8 cellular contexts compared by ENCODE assay signal in the genomic region with DNA sequence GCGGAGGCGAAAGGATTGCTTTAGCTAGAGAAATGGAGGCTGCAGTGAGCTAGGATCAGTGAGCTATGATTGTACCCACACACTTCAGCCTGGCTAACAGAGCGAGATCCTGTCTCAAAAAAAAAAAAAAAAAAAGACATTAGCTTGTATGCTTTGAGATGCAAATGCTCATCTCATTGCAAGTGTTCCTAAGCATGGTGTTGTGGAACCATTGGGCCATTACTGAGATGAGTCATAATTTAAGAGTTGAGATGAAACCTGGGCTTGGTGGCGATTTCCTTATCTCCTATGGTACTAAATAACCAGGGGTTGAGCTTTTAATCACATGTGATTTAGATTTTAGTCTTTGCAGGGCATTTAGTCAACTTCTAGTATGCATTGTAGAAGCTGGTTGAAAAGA. TPM values are rescaled to one million over a fixed set of nuclear protein-coding genes. Genes with fewer than 3 reads are reported as not detected.
A peak's percentile ranks its signal among the peaks of the same experiment; 100 is the strongest.
DNase-seq lines count a peak whose midpoint lies in the region; ATAC-seq and TF ChIP-seq lines count a peak whose summit lies in the region.

No MANE protein-coding gene starts in this region.

- H3K9me3 ChIP-seq in HUES48 (ENCODE audit: control insufficient read depth, insufficient read depth, low read length): no peaks in the 10 kb centered on the region

- TF ChIP-seq CTCF in fibroblast of pulmonary artery (IDR thresholded peaks at IDR 0.05; ENCODE audit: low read length, missing control alignments): no peak

- DNase-seq in DMS53 treated with DMSO at 0.1 percent for 48 hours (lab: John Stamatoyannopoulos, UW; ENCODE audit: unreplicated experiment): peak; percentile 38
- DNase-seq in fibroblast of pulmonary artery (ENCODE audit: low read depth): no peak
- DNase-seq in A172 (ENCODE audit: low spot score): no peak
- DNase-seq in D341Med (ENCODE audit: low spot score): no peak
- DNase-seq in activated naive CD4-positive, alpha-beta T cell treated with anti-CD3 and anti-CD28 coated beads, Interleukin-2, amount 50 U/mL, for 16 hours: no peak
- DNase-seq in NCI-H2171 (lab: John Stamatoyannopoulos, UW): no peak

- ATAC-seq in GM19468 (IDR thresholded peaks at IDR 0.05; ENCODE audit: extremely low read depth, unreplicated experiment): peak; percentile 20

- 0 out of 2 replicates have a peak, but pooled peaks cover 6% of the 10 kb centered on the region for H3K36me3 ChIP-seq in HUES48 (ENCODE audit: control insufficient read depth, insufficient read depth, low read length)

- H3K27me3 ChIP-seq in HUES48 (ENCODE audit: control insufficient read depth, insufficient read depth, low read length): peaks cover 9% of the 10 kb centered on the region; the same call in 1 of the 2 replicates

- no peak overlapping the region for H3K9ac ChIP-seq in HUES48 (ENCODE audit: low read depth, low read length)

- H3K27ac ChIP-seq in HUES48 (ENCODE audit: low read depth, low read length): no peak overlapping the region

- H3K4me3 ChIP-seq in HUES48 (ENCODE audit: low read depth, low read length) (0 out of 2 replicates have a peak overlapping the region, but pooled peaks have one; percentile 7), fibroblast of pulmonary artery (replicated peaks; ENCODE audit: low read depth, low read length) (peak overlapping the region; percentile 2)

- H3K4me1 ChIP-seq in HUES48 (ENCODE audit: control insufficient read depth, insufficient read depth, low read length): peaks cover 17% of the 10 kb centered on the region

RNA-seq across cellular contexts. Expression of a gene that starts 2.2 kb away (rescaled TPM):
- total RNA-seq in A172 (2014; rRNA removed; shearing (Covaris generic)): 34.4 and 63.0 TPM in 2 replicates

RNA-seq across cellular contexts. Expression of a gene that starts 4.0 kb away (rescaled TPM):
- 3.6 and 10.5 TPM in 2 replicates for total RNA-seq in A172 (2014; rRNA removed; shearing (Covaris generic))

RNA-seq across cellular contexts. Expression of a gene that starts 31.3 kb away (rescaled TPM):
- total RNA-seq in A172 (2014; rRNA removed; shearing (Covaris generic)): 0.31 and 0.55 TPM in 2 replicates

RNA-seq across cellular contexts. Expression of a gene that starts 31.5 kb away (rescaled TPM):
- total RNA-seq in A172 (2014; rRNA removed; shearing (Covaris generic)): 52.5 and 71.6 TPM in 2 replicates
